1 cellular context compared by ENCODE assay signal in genomic region chr6:47309326-47310130, GRCh38.
TF ChIP-seq lines count a peak whose summit lies in the region.

A gene with protein sequence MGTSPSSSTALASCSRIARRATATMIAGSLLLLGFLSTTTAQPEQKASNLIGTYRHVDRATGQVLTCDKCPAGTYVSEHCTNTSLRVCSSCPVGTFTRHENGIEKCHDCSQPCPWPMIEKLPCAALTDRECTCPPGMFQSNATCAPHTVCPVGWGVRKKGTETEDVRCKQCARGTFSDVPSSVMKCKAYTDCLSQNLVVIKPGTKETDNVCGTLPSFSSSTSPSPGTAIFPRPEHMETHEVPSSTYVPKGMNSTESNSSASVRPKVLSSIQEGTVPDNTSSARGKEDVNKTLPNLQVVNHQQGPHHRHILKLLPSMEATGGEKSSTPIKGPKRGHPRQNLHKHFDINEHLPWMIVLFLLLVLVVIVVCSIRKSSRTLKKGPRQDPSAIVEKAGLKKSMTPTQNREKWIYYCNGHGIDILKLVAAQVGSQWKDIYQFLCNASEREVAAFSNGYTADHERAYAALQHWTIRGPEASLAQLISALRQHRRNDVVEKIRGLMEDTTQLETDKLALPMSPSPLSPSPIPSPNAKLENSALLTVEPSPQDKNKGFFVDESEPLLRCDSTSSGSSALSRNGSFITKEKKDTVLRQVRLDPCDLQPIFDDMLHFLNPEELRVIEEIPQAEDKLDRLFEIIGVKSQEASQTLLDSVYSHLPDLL (minus strand): TSS chr6:47309905. CDS start chr6:47309511, 394 bp downstream.

TF ChIP-seq in WTC11, 78 proteins besides CTCF, POLR2A, EP300 and RAD21 (continued from another document and continues in another):
- TF ChIP-seq FOXJ3 (CRISPR knock-in tag; IDR thresholded peaks at IDR 0.05; ENCODE audit: borderline replicate concordance), result no peak
- TF ChIP-seq NFYB (CRISPR knock-in tag; conservative IDR thresholded peaks at IDR 0.05; ENCODE audit: low read depth), result peak; percentile 12; the same call in 1 of the 2 replicates
- no peak for TF ChIP-seq ZSCAN18 (CRISPR knock-in tag; IDR thresholded peaks at IDR 0.05)
- TF ChIP-seq GRHL2 (CRISPR knock-in tag; IDR thresholded peaks at IDR 0.05; ENCODE audit: insufficient replicate concordance, severe bottlenecking), result no peak
- no peak for TF ChIP-seq JUN (CRISPR knock-in tag; IDR thresholded peaks at IDR 0.05)
- no peak for TF ChIP-seq GTF2I (CRISPR knock-in tag; conservative IDR thresholded peaks at IDR 0.05)
- no peak for TF ChIP-seq IRF2 (CRISPR knock-in tag; IDR thresholded peaks at IDR 0.05; ENCODE audit: borderline replicate concordance, low read depth)
- TF ChIP-seq, protein P1, sequence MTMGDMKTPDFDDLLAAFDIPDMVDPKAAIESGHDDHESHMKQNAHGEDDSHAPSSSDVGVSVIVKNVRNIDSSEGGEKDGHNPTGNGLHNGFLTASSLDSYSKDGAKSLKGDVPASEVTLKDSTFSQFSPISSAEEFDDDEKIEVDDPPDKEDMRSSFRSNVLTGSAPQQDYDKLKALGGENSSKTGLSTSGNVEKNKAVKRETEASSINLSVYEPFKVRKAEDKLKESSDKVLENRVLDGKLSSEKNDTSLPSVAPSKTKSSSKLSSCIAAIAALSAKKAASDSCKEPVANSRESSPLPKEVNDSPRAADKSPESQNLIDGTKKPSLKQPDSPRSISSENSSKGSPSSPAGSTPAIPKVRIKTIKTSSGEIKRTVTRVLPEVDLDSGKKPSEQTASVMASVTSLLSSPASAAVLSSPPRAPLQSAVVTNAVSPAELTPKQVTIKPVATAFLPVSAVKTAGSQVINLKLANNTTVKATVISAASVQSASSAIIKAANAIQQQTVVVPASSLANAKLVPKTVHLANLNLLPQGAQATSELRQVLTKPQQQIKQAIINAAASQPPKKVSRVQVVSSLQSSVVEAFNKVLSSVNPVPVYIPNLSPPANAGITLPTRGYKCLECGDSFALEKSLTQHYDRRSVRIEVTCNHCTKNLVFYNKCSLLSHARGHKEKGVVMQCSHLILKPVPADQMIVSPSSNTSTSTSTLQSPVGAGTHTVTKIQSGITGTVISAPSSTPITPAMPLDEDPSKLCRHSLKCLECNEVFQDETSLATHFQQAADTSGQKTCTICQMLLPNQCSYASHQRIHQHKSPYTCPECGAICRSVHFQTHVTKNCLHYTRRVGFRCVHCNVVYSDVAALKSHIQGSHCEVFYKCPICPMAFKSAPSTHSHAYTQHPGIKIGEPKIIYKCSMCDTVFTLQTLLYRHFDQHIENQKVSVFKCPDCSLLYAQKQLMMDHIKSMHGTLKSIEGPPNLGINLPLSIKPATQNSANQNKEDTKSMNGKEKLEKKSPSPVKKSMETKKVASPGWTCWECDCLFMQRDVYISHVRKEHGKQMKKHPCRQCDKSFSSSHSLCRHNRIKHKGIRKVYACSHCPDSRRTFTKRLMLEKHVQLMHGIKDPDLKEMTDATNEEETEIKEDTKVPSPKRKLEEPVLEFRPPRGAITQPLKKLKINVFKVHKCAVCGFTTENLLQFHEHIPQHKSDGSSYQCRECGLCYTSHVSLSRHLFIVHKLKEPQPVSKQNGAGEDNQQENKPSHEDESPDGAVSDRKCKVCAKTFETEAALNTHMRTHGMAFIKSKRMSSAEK (CRISPR knock-in tag; IDR thresholded peaks at IDR 0.05; ENCODE audit: borderline replicate concordance), result no peak
- peak; percentile 96 for TF ChIP-seq MAX (CRISPR knock-in tag; IDR thresholded peaks at IDR 0.05)
- TF ChIP-seq, protein P2, sequence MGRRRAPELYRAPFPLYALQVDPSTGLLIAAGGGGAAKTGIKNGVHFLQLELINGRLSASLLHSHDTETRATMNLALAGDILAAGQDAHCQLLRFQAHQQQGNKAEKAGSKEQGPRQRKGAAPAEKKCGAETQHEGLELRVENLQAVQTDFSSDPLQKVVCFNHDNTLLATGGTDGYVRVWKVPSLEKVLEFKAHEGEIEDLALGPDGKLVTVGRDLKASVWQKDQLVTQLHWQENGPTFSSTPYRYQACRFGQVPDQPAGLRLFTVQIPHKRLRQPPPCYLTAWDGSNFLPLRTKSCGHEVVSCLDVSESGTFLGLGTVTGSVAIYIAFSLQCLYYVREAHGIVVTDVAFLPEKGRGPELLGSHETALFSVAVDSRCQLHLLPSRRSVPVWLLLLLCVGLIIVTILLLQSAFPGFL (CRISPR knock-in tag; IDR thresholded peaks at IDR 0.05; ENCODE audit: borderline replicate concordance), result 0 out of 2 replicates have a peak, but pooled peaks have one; percentile 61
- no peak for TF ChIP-seq ATF6 (CRISPR knock-in tag; IDR thresholded peaks at IDR 0.05)
- peak; percentile 73; the same call in 1 of the 2 replicates for TF ChIP-seq FOXK1 (CRISPR knock-in tag; IDR thresholded peaks at IDR 0.05)
- TF ChIP-seq TEAD4 (CRISPR knock-in tag; IDR thresholded peaks at IDR 0.05), result no peak
- TF ChIP-seq KAT7 (CRISPR knock-in tag; IDR thresholded peaks at IDR 0.05; ENCODE audit: borderline replicate concordance), result peak; percentile 69; the same call in 1 of the 2 replicates
- TF ChIP-seq CREB1 (CRISPR knock-in tag; IDR thresholded peaks at IDR 0.05), result no peak
- TF ChIP-seq ATF2 (CRISPR knock-in tag; IDR thresholded peaks at IDR 0.05; ENCODE audit: borderline replicate concordance, low read depth), result no peak
- TF ChIP-seq NFE2L1 (CRISPR knock-in tag; IDR thresholded peaks at IDR 0.05), result peak; percentile 82
- TF ChIP-seq ZBTB21 (CRISPR knock-in tag; IDR thresholded peaks at IDR 0.05; ENCODE audit: borderline replicate concordance), result 0 out of 2 replicates have a peak, but pooled peaks have one; percentile 34
- no peak for TF ChIP-seq NR1H2 (CRISPR knock-in tag; IDR thresholded peaks at IDR 0.05)
- TF ChIP-seq ZNF396 (CRISPR knock-in tag; IDR thresholded peaks at IDR 0.05; ENCODE audit: borderline replicate concordance), result no peak
- TF ChIP-seq PRDM15 (CRISPR knock-in tag; IDR thresholded peaks at IDR 0.05), result no peak
- TF ChIP-seq, protein P3, sequence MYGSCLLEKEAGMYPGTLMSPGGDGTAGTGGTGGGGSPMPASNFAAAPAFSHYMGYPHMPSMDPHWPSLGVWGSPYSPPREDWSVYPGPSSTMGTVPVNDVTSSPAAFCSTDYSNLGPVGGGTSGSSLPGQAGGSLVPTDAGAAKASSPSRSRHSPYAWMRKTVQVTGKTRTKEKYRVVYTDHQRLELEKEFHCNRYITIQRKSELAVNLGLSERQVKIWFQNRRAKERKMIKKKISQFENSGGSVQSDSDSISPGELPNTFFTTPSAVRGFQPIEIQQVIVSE (CRISPR knock-in tag; IDR thresholded peaks at IDR 0.05; ENCODE audit: borderline replicate concordance), result no peak
- TF ChIP-seq ESRRA (CRISPR knock-in tag; IDR thresholded peaks at IDR 0.05; ENCODE audit: borderline replicate concordance), result peak; percentile 59; the same call in 1 of the 2 replicates
- TF ChIP-seq CBFB (CRISPR knock-in tag; IDR thresholded peaks at IDR 0.05; ENCODE audit: low read depth), result 0 out of 2 replicates have a peak, but pooled peaks have one; percentile 60
- no peak for TF ChIP-seq ZNF121 (CRISPR knock-in tag; IDR thresholded peaks at IDR 0.05)
- peak; percentile 83 for TF ChIP-seq USF1 (CRISPR knock-in tag; IDR thresholded peaks at IDR 0.05)
- TF ChIP-seq FOXP1 (CRISPR knock-in tag; IDR thresholded peaks at IDR 0.05; ENCODE audit: borderline replicate concordance), result peak; percentile 86; the same call in 1 of the 2 replicates
- TF ChIP-seq OVOL2 (CRISPR knock-in tag; IDR thresholded peaks at IDR 0.05; ENCODE audit: borderline replicate concordance), result no peak
- TF ChIP-seq TCF7 (CRISPR knock-in tag; IDR thresholded peaks at IDR 0.05; ENCODE audit: low read depth), result no peak
- TF ChIP-seq ETV6 (CRISPR knock-in tag; IDR thresholded peaks at IDR 0.05), result peak; percentile 79; the same call in 1 of the 2 replicates
- peak; percentile 86; the same call in 1 of the 2 replicates for TF ChIP-seq ARID4B (CRISPR knock-in tag; IDR thresholded peaks at IDR 0.05; ENCODE audit: borderline replicate concordance)
